In genomic region chr7:36863901-36864701, GRCh38 we compare ENCODE assay signal across 9 cellular contexts.
DNase-seq lines count a peak whose midpoint lies in the region; ATAC-seq and TF ChIP-seq lines count a peak whose summit lies in the region.
"Had no signal": no experiment of that assay in that cellular context is flagged by ENCODE, and none has a peak within 500 bp of the region (broad histone marks: within the 10 kb centered on the region; RNA-seq: fewer than 3 reads in every experiment).

No MANE protein-coding gene starts in this region.

- no peak overlapping the region for H3K4me3 ChIP-seq in H7 (ENCODE audit: insufficient read depth, low read depth, low read length)

- H3K27me3 ChIP-seq in H7 (ENCODE audit: control insufficient read depth, insufficient read depth, low read length) = no peaks in the 10 kb centered on the region

- peaks cover 6% of the 10 kb centered on the region for H3K9me3 Mint-ChIP-seq in neural crest cell

- no peaks in the 10 kb centered on the region; the same call in 1 of the 2 replicates for H3K36me3 ChIP-seq in H7 (replicated peaks; ENCODE audit: control insufficient read depth, insufficient read depth, low read length)

- H3K36me3 Mint-ChIP-seq in neural crest cell (ENCODE audit: low read depth) = peaks cover 4% of the 10 kb centered on the region

- no peak for TF ChIP-seq CTCF in neural crest cell (conservative IDR thresholded peaks at IDR 0.05)

- no peak overlapping the region for H3K4me3 Mint-ChIP-seq in neural crest cell

- ATAC-seq in HG03139 (IDR thresholded peaks at IDR 0.05; ENCODE audit: unreplicated experiment) (no peak), HG03439 (IDR thresholded peaks at IDR 0.05; ENCODE audit: unreplicated experiment) (no peak)

- H3K27ac Mint-ChIP-seq in neural crest cell (ENCODE audit: unreplicated experiment) = peak overlapping the region; percentile 64

- peak; percentile 18 for DNase-seq in stimulated activated CD4-positive, alpha-beta T cell treated with anti-CD3 and anti-CD28 coated beads, Interleukin-15, amount 100 ng/mL, for 24 hours
- DNase-seq in stimulated activated CD4-positive, alpha-beta T cell treated with anti-CD3 and anti-CD28 coated beads, Interleukin-4, amount 100 ng/mL, for 1 hour = no peak
- DNase-seq in activated gamma-delta T cell treated with anti-CD3 and anti-CD28 coated beads, Interleukin-2, amount 50 U/mL, for 16 hours (ENCODE audit: low read depth) = peak; percentile 5
- no peak for DNase-seq in neural crest cell (ENCODE audit: low read depth, low spot score)
- DNase-seq in GM03348 (ENCODE audit: low spot score) = no peak
- no peak for DNase-seq in H7
- DNase-seq: stimulated activated CD4-positive, alpha-beta T cell treated with anti-CD3 and anti-CD28 coated beads, Interleukin-2, amount 100 ng/mL, for 48 hours had no signal

- H3K4me1 Mint-ChIP-seq in neural crest cell = peaks cover 19% of the 10 kb centered on the region

- no peaks in the 10 kb centered on the region for H3K27me3 Mint-ChIP-seq in neural crest cell (ENCODE audit: low read depth)

Comparison
In these comparisons a context has a peak if more than half of its experiments do, and no peak if none do; other contexts are left out.
1. DNase-seq: peak in stimulated activated CD4-positive, alpha-beta T cell treated with anti-CD3 and anti-CD28 coated beads, Interleukin-15, amount 100 ng/mL, for 24 hours (single experiment) and activated gamma-delta T cell treated with anti-CD3 and anti-CD28 coated beads, Interleukin-2, amount 50 U/mL, for 16 hours (single experiment); none in stimulated activated CD4-positive, alpha-beta T cell treated with anti-CD3 and anti-CD28 coated beads, Interleukin-4, amount 100 ng/mL, for 1 hour (single experiment), neural crest cell (single experiment), GM03348 (single experiment) and H7 (single experiment).